Comparison of ENCODE assay signal across 13 cellular contexts in genomic region chr1:32265846-32266245, GRCh38. TPM values are rescaled to one million over a fixed set of nuclear protein-coding genes. Genes with fewer than 3 reads are reported as not detected.
DNase-seq lines count a peak whose midpoint lies in the region; ATAC-seq lines count a peak whose summit lies in the region.
"Had no signal": no experiment of that assay in that cellular context is flagged by ENCODE, and none has a peak within 500 bp of the region (broad histone marks: within the 10 kb centered on the region; RNA-seq: fewer than 3 reads in every experiment).

No MANE protein-coding gene starts in this region.

- peak overlapping the region; percentile 82 for H3K27ac Mint-ChIP-seq in activated CD4-positive, alpha-beta T cell treated with anti-CD3 and anti-CD28 coated beads, Interleukin-2, amount 10 ng/mL, durations not matched to agents 24 days and 14 days
- H3K27ac Mint-ChIP-seq in T-helper 17 cell (peak overlapping the region; percentile 94), immature natural killer cell (peak overlapping the region; percentile 49 to 90 (median 84))
- H3K27ac Mint-ChIP-seq: H9 had no signal

- no peaks in the 10 kb centered on the region for H3K9me3 Mint-ChIP-seq in activated CD4-positive, alpha-beta T cell treated with anti-CD3 and anti-CD28 coated beads, Interleukin-2, amount 10 ng/mL, durations not matched to agents 24 days and 14 days
- no peaks in the 10 kb centered on the region for H3K9me3 Mint-ChIP-seq in immature natural killer cell
- H3K9me3 Mint-ChIP-seq: H9 had no signal

- intact Hi-C loops in activated CD4-positive, alpha-beta T cell treated with anti-CD3 and anti-CD28 coated beads, Interleukin-2, amount 10 ng/mL, durations not matched to agents 24 days and 14 days (cut with micrococcal nuclease) = no loop called here

- no peaks in the 10 kb centered on the region for H3K27me3 Mint-ChIP-seq in activated CD4-positive, alpha-beta T cell treated with anti-CD3 and anti-CD28 coated beads, Interleukin-2, amount 10 ng/mL, durations not matched to agents 24 days and 14 days
- H3K27me3 Mint-ChIP-seq in T-helper 17 cell (no peaks in the 10 kb centered on the region), immature natural killer cell (ENCODE audit: low read depth in 3 of 3) (peaks cover 0 to 2% (median 0%) of the 10 kb centered on the region in 3 donors)

- ATAC-seq in T-helper 17 cell = no peak
- ATAC-seq: GM12878, right cardiac atrium, Right ventricle myocardium inferior had no signal

- H3K9me3 ChIP-seq in T-helper 17 cell (ENCODE audit: control insufficient read depth, low read length, poor library complexity, severe bottlenecking) = no peaks in the 10 kb centered on the region
- H3K9me3 ChIP-seq: thoracic aorta had no signal

- peaks cover 34% of the 10 kb centered on the region for H3K4me1 Mint-ChIP-seq in activated CD4-positive, alpha-beta T cell treated with anti-CD3 and anti-CD28 coated beads, Interleukin-2, amount 10 ng/mL, durations not matched to agents 24 days and 14 days
- H3K4me1 Mint-ChIP-seq in T-helper 17 cell (peaks cover 30% of the 10 kb centered on the region), immature natural killer cell (peaks cover 45 to 48% of the 10 kb centered on the region in 2 donors)

- DNase-seq in activated CD4-positive, alpha-beta T cell treated with anti-CD3 and anti-CD28 coated beads, Interleukin-2, amount 10 ng/mL, durations not matched to agents 24 days and 14 days = peak; percentile 58
- no peak for DNase-seq in activated CD4-positive, alpha-beta T cell treated with anti-CD3 and anti-CD28 coated beads, Interleukin-2, amount 50 U/mL, for 48 hours
- DNase-seq in T-helper 17 cell = no peak
- no peak for DNase-seq in immature natural killer cell
- no peak for DNase-seq in DMS79 treated with DMSO at 0.1 percent for 48 hours (lab: John Stamatoyannopoulos, UW)
- DNase-seq in NCI-H510A treated with DMSO at 0.1 percent for 48 hours (lab: John Stamatoyannopoulos, UW) = no peak
- DNase-seq: H9, hippocampal formation, right cardiac atrium had no signal

- H3K36me3 Mint-ChIP-seq in activated CD4-positive, alpha-beta T cell treated with anti-CD3 and anti-CD28 coated beads, Interleukin-2, amount 10 ng/mL, durations not matched to agents 24 days and 14 days (ENCODE audit: low read depth) = peaks cover 31% of the 10 kb centered on the region
- H3K36me3 Mint-ChIP-seq in T-helper 17 cell (ENCODE audit: low read depth) = peaks cover 2% of the 10 kb centered on the region
- peaks cover 0 to 16% (median 4%) of the 10 kb centered on the region in 3 donors for H3K36me3 Mint-ChIP-seq in immature natural killer cell

- peak overlapping the region; percentile 47 for H3K4me3 Mint-ChIP-seq in activated CD4-positive, alpha-beta T cell treated with anti-CD3 and anti-CD28 coated beads, Interleukin-2, amount 10 ng/mL, durations not matched to agents 24 days and 14 days
- H3K4me3 Mint-ChIP-seq in T-helper 17 cell (peak overlapping the region; percentile 81), immature natural killer cell (peak overlapping the region in 2 of 5 donors; percentile 28 to 62)
- H3K4me3 Mint-ChIP-seq: H9 had no signal

RNA-seq across cellular contexts. Expression of gene LCK, which starts 14.8 kb away (rescaled TPM):
- 240 and 248 TPM in 2 replicates for total RNA-seq in activated CD4-positive, alpha-beta T cell treated with anti-CD3 and anti-CD28 coated beads, Interleukin-2, amount 10 ng/mL, durations not matched to agents 24 days and 14 days
- total RNA-seq in T-helper 17 cell = 100 to 1,000 TPM; 267 to 268 TPM
- 1,000 to 10,000 TPM in 1 of 3 donors, 100 to 1,000 TPM in 2; 561 to 1,013 (median 704) TPM for polyA plus RNA-seq in immature natural killer cell
- polyA plus RNA-seq: cardiac muscle cell had no signal

RNA-seq across cellular contexts. Expression of gene FAM167B, which starts 18.8 kb away (rescaled TPM):
- 0.23 and 0.57 TPM in 2 replicates for total RNA-seq in activated CD4-positive, alpha-beta T cell treated with anti-CD3 and anti-CD28 coated beads, Interleukin-2, amount 10 ng/mL, durations not matched to agents 24 days and 14 days
- under 1 TPM; 0.60 to 0.72 TPM for total RNA-seq in T-helper 17 cell
- polyA plus RNA-seq in immature natural killer cell = under 1 TPM in 2 of 3 donors, not detected in 1; 0.28 to 0.53 TPM

RNA-seq across cellular contexts. Expression of gene HDAC1, which starts 26.0 kb away (rescaled TPM):
- 181 and 184 TPM in 2 replicates for total RNA-seq in activated CD4-positive, alpha-beta T cell treated with anti-CD3 and anti-CD28 coated beads, Interleukin-2, amount 10 ng/mL, durations not matched to agents 24 days and 14 days
- total RNA-seq in T-helper 17 cell = 10 to 100 TPM; 81.6 to 86.2 TPM
- polyA plus RNA-seq in immature natural killer cell = 100 to 1,000 TPM; 151 to 195 (median 169) TPM

RNA-seq across cellular contexts. Expression of gene EIF3I, which starts 43.6 kb away (rescaled TPM):
- total RNA-seq in activated CD4-positive, alpha-beta T cell treated with anti-CD3 and anti-CD28 coated beads, Interleukin-2, amount 10 ng/mL, durations not matched to agents 24 days and 14 days = 304 and 341 TPM in 2 replicates
- 100 to 1,000 TPM; 116 to 132 TPM for total RNA-seq in T-helper 17 cell
- 100 to 1,000 TPM; 189 to 313 (median 197) TPM for polyA plus RNA-seq in immature natural killer cell

RNA-seq across cellular contexts. Expression of gene TMEM234, which starts 43.7 kb away (rescaled TPM):
- 10.6 and 10.9 TPM in 2 replicates for total RNA-seq in activated CD4-positive, alpha-beta T cell treated with anti-CD3 and anti-CD28 coated beads, Interleukin-2, amount 10 ng/mL, durations not matched to agents 24 days and 14 days
- 10 to 100 TPM; 13.1 to 18.8 TPM for total RNA-seq in T-helper 17 cell
- polyA plus RNA-seq in immature natural killer cell = 10 to 100 TPM in 1 of 3 donors, 1 to 10 TPM in 2; 6.7 to 14.3 (median 9.8) TPM
